Comparison of ENCODE assay signal across 29 cellular contexts in the genomic region with DNA sequence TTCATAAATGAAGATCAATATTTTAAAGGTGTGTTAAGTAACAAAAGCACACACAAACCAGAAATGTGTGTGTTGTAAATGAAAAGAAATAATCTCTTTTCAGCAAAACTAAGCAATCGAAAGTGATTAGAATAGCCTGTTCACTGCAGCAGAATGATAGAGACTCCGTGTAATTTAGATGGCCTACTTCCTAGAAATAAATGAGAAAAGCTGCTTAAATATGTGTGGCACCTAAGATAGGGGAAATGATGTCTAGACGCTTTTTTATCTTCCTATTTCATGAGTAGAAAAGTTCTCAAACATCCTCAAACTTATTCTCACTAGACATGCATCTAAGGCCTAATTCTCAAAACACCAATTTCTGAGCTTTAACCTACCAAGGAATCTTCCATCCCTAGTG.
"Had no signal": no experiment of that assay in that cellular context is flagged by ENCODE, and none has a peak within 500 bp of the region (broad histone marks: within the 10 kb centered on the region; RNA-seq: fewer than 3 reads in every experiment).

No MANE protein-coding gene starts in this region.

- FAIRE-seq: bronchial epithelial cell had no signal

- H3K27ac Mint-ChIP-seq: activated B cell treated with CpG ODN at 0.5 μM for 24 hours; activated CD4-positive, alpha-beta memory T cell treated with anti-CD3 and anti-CD28 coated beads for 36 hours; activated naive CD4-positive, alpha-beta T cell treated with anti-CD3 and anti-CD28 coated beads, Interleukin-2, amount 10 ng/mL, durations not matched to agents 7 days and 5 days; activated naive CD8-positive, alpha-beta T cell; activated naive CD8-positive, alpha-beta T cell treated with anti-CD3 and anti-CD28 coated beads, Interleukin-2, amount 50 U/mL, for 24 hours; brain had no signal

- ATAC-seq: activated naive CD8-positive, alpha-beta T cell treated with anti-CD3 and anti-CD28 coated beads, Interleukin-2, amount 50 U/mL, for 24 hours; Right ventricle myocardium inferior had no signal

- H3K4me3 Mint-ChIP-seq: activated B cell treated with CpG ODN at 0.5 μM for 24 hours; activated CD4-positive, alpha-beta memory T cell treated with anti-CD3 and anti-CD28 coated beads for 36 hours; activated naive CD4-positive, alpha-beta T cell treated with anti-CD3 and anti-CD28 coated beads, Interleukin-2, amount 10 ng/mL, durations not matched to agents 7 days and 5 days; activated naive CD8-positive, alpha-beta T cell; activated naive CD8-positive, alpha-beta T cell treated with anti-CD3 and anti-CD28 coated beads, Interleukin-2, amount 50 U/mL, for 24 hours; brain had no signal

- H3K9me3 Mint-ChIP-seq: activated B cell treated with CpG ODN at 0.5 μM for 24 hours, brain had no signal

- H3K36me3 Mint-ChIP-seq: activated CD4-positive, alpha-beta memory T cell treated with anti-CD3 and anti-CD28 coated beads for 36 hours; activated naive CD4-positive, alpha-beta T cell treated with anti-CD3 and anti-CD28 coated beads, Interleukin-2, amount 10 ng/mL, durations not matched to agents 7 days and 5 days; activated naive CD8-positive, alpha-beta T cell; brain had no signal

- DNase-seq: activated B cell treated with CpG ODN at 0.5 μM for 24 hours; activated CD4-positive, alpha-beta memory T cell treated with anti-CD3 and anti-CD28 coated beads for 36 hours; activated CD4-positive, alpha-beta T cell treated with anti-CD3 and anti-CD28 coated beads for 4 hours; activated CD4-positive, alpha-beta T cell treated with anti-CD3 and anti-CD28 coated beads, Interleukin-2, amount 50 U/mL, for 1 hour; activated CD4-positive, CD25-positive, alpha-beta regulatory T cell treated with anti-CD3 and anti-CD28 coated beads, Interleukin-2, amount 50 U/mL, for 72 hours; activated CD8-positive, alpha-beta memory T cell treated with anti-CD3 and anti-CD28 coated beads, Interleukin-2, amount 50 U/mL, for 48 hours; activated effector memory CD4-positive, alpha-beta T cell treated with Interleukin-2 at 50 U/mL for 16 hours; activated naive CD4-positive, alpha-beta T cell treated with anti-CD3 and anti-CD28 coated beads, Interleukin-2, amount 10 ng/mL, durations not matched to agents 7 days and 5 days; activated naive CD8-positive, alpha-beta T cell treated with anti-CD3 and anti-CD28 coated beads, Interleukin-2, amount 50 U/mL, for 24 hours; activated T-cell treated with anti-CD3 and anti-CD28 coated beads, Interleukin-2, amount 50 U/mL, for 48 hours; anterior cingulate cortex; caudate nucleus; cerebellar nuclear complex; Kasumi-1; KG1; MG63; NCI-H1048; NCI-H1105 treated with DMSO at 0.1 percent for 48 hours; NCI-H1436; NCI-H1694; NCI-H1930; NCI-H345; NCI-H524 treated with DMSO at 0.1 percent for 48 hours; PC-9; T1000 had no signal

- H3K4me1 Mint-ChIP-seq: activated B cell treated with CpG ODN at 0.5 μM for 24 hours; activated naive CD4-positive, alpha-beta T cell treated with anti-CD3 and anti-CD28 coated beads, Interleukin-2, amount 10 ng/mL, durations not matched to agents 7 days and 5 days; activated naive CD8-positive, alpha-beta T cell treated with anti-CD3 and anti-CD28 coated beads, Interleukin-2, amount 50 U/mL, for 24 hours; brain had no signal
